ENCODE assay signal across 1 cellular context in genomic region chr7:128031901-128032604, GRCh38.
TF ChIP-seq lines count a peak whose summit lies in the region.

No MANE protein-coding gene starts in this region.

TF ChIP-seq in HEK293, 187 proteins besides CTCF, POLR2A, EP300 and RAD21 (continued from another document):
- TF ChIP-seq, protein P1, sequence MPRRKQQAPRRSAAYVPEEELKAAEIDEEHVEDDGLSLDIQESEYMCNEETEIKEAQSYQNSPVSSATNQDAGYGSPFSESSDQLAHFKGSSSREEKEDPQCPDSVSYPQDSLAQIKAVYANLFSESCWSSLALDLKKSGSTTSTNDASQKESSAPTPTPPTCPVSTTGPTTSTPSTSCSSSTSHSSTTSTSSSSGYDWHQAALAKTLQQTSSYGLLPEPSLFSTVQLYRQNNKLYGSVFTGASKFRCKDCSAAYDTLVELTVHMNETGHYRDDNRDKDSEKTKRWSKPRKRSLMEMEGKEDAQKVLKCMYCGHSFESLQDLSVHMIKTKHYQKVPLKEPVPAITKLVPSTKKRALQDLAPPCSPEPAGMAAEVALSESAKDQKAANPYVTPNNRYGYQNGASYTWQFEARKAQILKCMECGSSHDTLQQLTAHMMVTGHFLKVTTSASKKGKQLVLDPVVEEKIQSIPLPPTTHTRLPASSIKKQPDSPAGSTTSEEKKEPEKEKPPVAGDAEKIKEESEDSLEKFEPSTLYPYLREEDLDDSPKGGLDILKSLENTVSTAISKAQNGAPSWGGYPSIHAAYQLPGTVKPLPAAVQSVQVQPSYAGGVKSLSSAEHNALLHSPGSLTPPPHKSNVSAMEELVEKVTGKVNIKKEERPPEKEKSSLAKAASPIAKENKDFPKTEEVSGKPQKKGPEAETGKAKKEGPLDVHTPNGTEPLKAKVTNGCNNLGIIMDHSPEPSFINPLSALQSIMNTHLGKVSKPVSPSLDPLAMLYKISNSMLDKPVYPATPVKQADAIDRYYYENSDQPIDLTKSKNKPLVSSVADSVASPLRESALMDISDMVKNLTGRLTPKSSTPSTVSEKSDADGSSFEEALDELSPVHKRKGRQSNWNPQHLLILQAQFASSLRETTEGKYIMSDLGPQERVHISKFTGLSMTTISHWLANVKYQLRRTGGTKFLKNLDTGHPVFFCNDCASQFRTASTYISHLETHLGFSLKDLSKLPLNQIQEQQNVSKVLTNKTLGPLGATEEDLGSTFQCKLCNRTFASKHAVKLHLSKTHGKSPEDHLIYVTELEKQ (tag by site-specific recombination; IDR thresholded peaks at IDR 0.05; ENCODE audit: borderline replicate concordance) = no peak
- TF ChIP-seq ZBTB17 (tag by site-specific recombination; IDR thresholded peaks at IDR 0.05) (no peak), RBAK (tag by site-specific recombination; IDR thresholded peaks at IDR 0.05) (no peak), ZNF354C (tag by site-specific recombination; IDR thresholded peaks at IDR 0.05; ENCODE audit: borderline replicate concordance, low read depth) (no peak)
TF ChIP-seq in HEK293: peak in this region for 22.
